28 cellular contexts compared by ENCODE assay signal in genomic region chr18:73551211-73551610, GRCh38.
A peak's percentile ranks its signal among the peaks of the same experiment; 100 is the strongest.
DNase-seq lines count a peak whose midpoint lies in the region; ATAC-seq, FAIRE-seq and TF ChIP-seq lines count a peak whose summit lies in the region.
"Had no signal": no experiment of that assay in that cellular context is flagged by ENCODE, and none has a peak within 500 bp of the region (broad histone marks: within the 10 kb centered on the region; RNA-seq: fewer than 3 reads in every experiment).

No MANE protein-coding gene starts in this region.

- H3K4me1 Mint-ChIP-seq in glutamatergic neuron (ENCODE audit: low read depth, unreplicated experiment) = peaks cover 11% of the 10 kb centered on the region
- H3K4me1 Mint-ChIP-seq: CD4-positive, alpha-beta memory T cell; T-cell had no signal

- H3K27me3 Mint-ChIP-seq in glutamatergic neuron (ENCODE audit: unreplicated experiment) = peaks cover 3% of the 10 kb centered on the region
- H3K27me3 Mint-ChIP-seq: CD4-positive, alpha-beta memory T cell; T-cell had no signal

- no peak for FAIRE-seq in D721Med (lab: Jason Lieb, UNC)
- FAIRE-seq: A204.1, G401.6, GM12878 had no signal

- DNase-seq in D721Med (ENCODE audit: insufficient read length, low spot score) = peak; percentile 27
- peak; percentile 48 for DNase-seq in NCI-H1694 (lab: John Stamatoyannopoulos, UW)
- DNase-seq in NCI-H69 (lab: John Stamatoyannopoulos, UW) = peak; percentile 59
- no peak for DNase-seq in glutamatergic neuron
- no peak for DNase-seq in stimulated activated CD4-positive, alpha-beta T cell treated with anti-CD3 and anti-CD28 coated beads, Interleukin-12 subunit alpha, Interleukin-12 subunit beta, amount 100 ng/mL, for 4 hours
- no peak for DNase-seq in GM10266 (ENCODE audit: extremely low spot score)
- DNase-seq: AML-193; CD4-positive, alpha-beta memory T cell; COR-L47; DMS153; H9; HFFc6; IMR-90; MM.1S; NCI-H1048; NCI-H1417; NCI-H1930; NCI-H2107; NCI-H2227 treated with DMSO at 0.1 percent for 48 hours; NCI-H510A treated with DMSO at 0.1 percent for 48 hours; Right ventricle myocardium superior; RPMI8226; T-cell had no signal

- no peaks in the 10 kb centered on the region for H3K36me3 Mint-ChIP-seq in glutamatergic neuron (ENCODE audit: unreplicated experiment)
- H3K36me3 Mint-ChIP-seq: CD4-positive, alpha-beta memory T cell; T-cell had no signal

- H3K27ac Mint-ChIP-seq in glutamatergic neuron (ENCODE audit: unreplicated experiment) = peak overlapping the region; percentile 67
- H3K27ac Mint-ChIP-seq: CD4-positive, alpha-beta memory T cell; GM23338; HFFc6; T-cell had no signal

- TF ChIP-seq CTCF in D721Med (IDR thresholded peaks at IDR 0.05; ENCODE audit: insufficient read depth, missing control alignments) (no peak), glutamatergic neuron (IDR thresholded peaks at IDR 0.05; ENCODE audit: partially characterized antibody, unreplicated experiment) (no peak), GM10266 (IDR thresholded peaks at IDR 0.05; ENCODE audit: control insufficient read depth, insufficient read depth, low read depth, missing control alignments) (no peak)

- no peak overlapping the region for H3K4me3 Mint-ChIP-seq in glutamatergic neuron (ENCODE audit: unreplicated experiment)
- H3K4me3 Mint-ChIP-seq: CD4-positive, alpha-beta memory T cell; GM23338; H9; HFFc6; T-cell had no signal

- peaks cover 3% of the 10 kb centered on the region for H3K9me3 Mint-ChIP-seq in glutamatergic neuron (ENCODE audit: unreplicated experiment)
- H3K9me3 Mint-ChIP-seq: GM23338, HFFc6 had no signal

- no peak for ATAC-seq in GM18907 (IDR thresholded peaks at IDR 0.05; ENCODE audit: unreplicated experiment)
- ATAC-seq: GM12878, GM23338, T-cell had no signal

Comparison
In these comparisons a context has a peak if more than half of its experiments do, and no peak if none do; other contexts are left out.
1. DNase-seq: peak in D721Med (single experiment), NCI-H1694 (single experiment) and NCI-H69 (single experiment); none in glutamatergic neuron (single experiment), stimulated activated CD4-positive, alpha-beta T cell treated with anti-CD3 and anti-CD28 coated beads, Interleukin-12 subunit alpha, Interleukin-12 subunit beta, amount 100 ng/mL, for 4 hours (single experiment) and GM10266 (single experiment).